ENCODE assay signal across 31 cellular contexts in the genomic region with DNA sequence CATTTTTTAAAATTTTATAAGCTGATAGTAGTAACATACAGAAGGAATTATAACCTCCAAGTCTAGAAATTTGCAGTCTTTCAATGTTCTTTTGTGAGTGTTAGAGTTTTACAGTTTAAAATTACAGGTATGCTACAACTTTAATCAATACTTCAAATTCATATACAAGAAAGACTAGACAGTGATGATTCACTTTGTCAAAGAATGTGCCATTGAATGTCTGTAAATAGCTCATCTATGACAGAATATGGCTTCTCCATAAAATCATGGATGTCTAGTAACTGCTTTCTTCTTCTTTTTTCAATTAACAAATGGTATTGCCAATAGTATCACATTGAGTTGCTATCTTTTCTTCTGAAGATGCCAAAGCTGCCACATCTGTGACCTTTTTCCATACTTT.
"Had no signal": no experiment of that assay in that cellular context is flagged by ENCODE, and none has a peak within 500 bp of the region (broad histone marks: within the 10 kb centered on the region; RNA-seq: fewer than 3 reads in every experiment).

No MANE protein-coding gene starts in this region.

- H3K27me3 Mint-ChIP-seq: activated CD4-positive, alpha-beta memory T cell treated with anti-CD3 and anti-CD28 coated beads for 36 hours; activated CD4-positive, alpha-beta T cell treated with anti-CD3 and anti-CD28 coated beads for 36 hours; activated T-cell treated with anti-CD3 and anti-CD28 coated beads, Interleukin-2, amount 50 U/mL, for 24 hours; effector memory CD8-positive, alpha-beta T cell had no signal

- ATAC-seq: activated CD4-positive, alpha-beta T cell treated with anti-CD3 and anti-CD28 coated beads for 36 hours; activated CD8-positive, alpha-beta memory T cell treated with anti-CD3 and anti-CD28 coated beads, Interleukin-2, amount 10 ng/mL, durations not matched to agents 7 days and 5 days; activated CD8-positive, alpha-beta T cell treated with anti-CD3 and anti-CD28 coated beads, Interleukin-2, amount 10 ng/mL, durations not matched to agents 7 days and 5 days; activated naive CD4-positive, alpha-beta T cell treated with anti-CD3 and anti-CD28 coated beads, Interleukin-2, amount 50 U/mL, for 72 hours; activated T-cell treated with anti-CD3 and anti-CD28 coated beads, Interleukin-2, amount 50 U/mL, for 72 hours; effector memory CD8-positive, alpha-beta T cell; gastroesophageal sphincter; T-helper 17 cell had no signal

- H3K9me3 Mint-ChIP-seq: activated CD4-positive, alpha-beta memory T cell treated with anti-CD3 and anti-CD28 coated beads for 36 hours; activated naive CD4-positive, alpha-beta T cell treated with anti-CD3 and anti-CD28 coated beads, Interleukin-2, amount 10 ng/mL, durations not matched to agents 7 days and 5 days; activated naive CD4-positive, alpha-beta T cell treated with anti-CD3 and anti-CD28 coated beads, Interleukin-2, amount 50 U/mL, for 72 hours; activated naive CD8-positive, alpha-beta T cell treated with anti-CD3 and anti-CD28 coated beads, Interleukin-2, amount 10 ng/mL, durations not matched to agents 7 days and 5 days; activated T-cell treated with anti-CD3 and anti-CD28 coated beads, Interleukin-2, amount 50 U/mL, for 24 hours; activated T-cell treated with anti-CD3 and anti-CD28 coated beads, Interleukin-2, amount 50 U/mL, for 72 hours; central memory CD8-positive, alpha-beta T cell; effector memory CD8-positive, alpha-beta T cell; T-helper 2 cell treated with Interferon-gamma antibody and Interleukin-4, amounts not matched to agents 5 μg/mL and 100 μg/mL, for 36 hours had no signal

- DNase-seq: activated CD4-positive, alpha-beta memory T cell treated with anti-CD3 and anti-CD28 coated beads for 36 hours; activated CD4-positive, alpha-beta T cell treated with anti-CD3 and anti-CD28 coated beads for 36 hours; activated CD4-positive, alpha-beta T cell treated with anti-CD3 and anti-CD28 coated beads, Interleukin-2, amount 10 ng/mL, durations not matched to agents 24 days and 14 days; activated CD4-positive, CD25-positive, alpha-beta regulatory T cell; activated CD4-positive, CD25-positive, alpha-beta regulatory T cell treated with anti-CD3 and anti-CD28 coated beads, Interleukin-2, amount 50 U/mL, for 72 hours; activated CD8-positive, alpha-beta memory T cell treated with anti-CD3 and anti-CD28 coated beads, Interleukin-2, amount 10 ng/mL, durations not matched to agents 7 days and 5 days; activated CD8-positive, alpha-beta memory T cell treated with anti-CD3 and anti-CD28 coated beads, Interleukin-2, amount 50 U/mL, for 4 hours; activated CD8-positive, alpha-beta T cell treated with anti-CD3 and anti-CD28 coated beads, Interleukin-2, amount 10 ng/mL, durations not matched to agents 7 days and 5 days; activated gamma-delta T cell; activated naive CD4-positive, alpha-beta T cell; activated naive CD4-positive, alpha-beta T cell treated with anti-CD3 and anti-CD28 coated beads, Interleukin-2, amount 10 ng/mL, durations not matched to agents 7 days and 5 days; activated naive CD8-positive, alpha-beta T cell treated with anti-CD3 and anti-CD28 coated beads, Interleukin-2, amount 10 ng/mL, durations not matched to agents 7 days and 5 days; activated T-cell treated with anti-CD3 and anti-CD28 coated beads for 4 hours; activated T-cell treated with anti-CD3 and anti-CD28 coated beads, Interleukin-2, amount 50 U/mL, for 24 hours; activated T-cell treated with anti-CD3 and anti-CD28 coated beads, Interleukin-2, amount 50 U/mL, for 72 hours; brain microvascular endothelial cell; cortex of kidney; dermis blood vessel endothelial cell; effector CD4-positive, alpha-beta T cell; effector memory CD8-positive, alpha-beta T cell; esophagus squamous epithelium; foreskin melanocyte; T-helper 1 cell; T-helper 17 cell; T1000 had no signal

- H3K36me3 ChIP-seq: ascending aorta, brain microvascular endothelial cell, esophagus squamous epithelium, gastroesophageal sphincter had no signal

- H3K9me3 ChIP-seq: ascending aorta, esophagus squamous epithelium, gastroesophageal sphincter had no signal

- H3K4me3 Mint-ChIP-seq: activated CD4-positive, alpha-beta memory T cell treated with anti-CD3 and anti-CD28 coated beads for 36 hours; activated CD4-positive, alpha-beta T cell treated with anti-CD3 and anti-CD28 coated beads for 36 hours; activated CD4-positive, alpha-beta T cell treated with anti-CD3 and anti-CD28 coated beads, Interleukin-2, amount 10 ng/mL, durations not matched to agents 24 days and 14 days; activated CD8-positive, alpha-beta memory T cell treated with anti-CD3 and anti-CD28 coated beads, Interleukin-2, amount 10 ng/mL, durations not matched to agents 7 days and 5 days; activated CD8-positive, alpha-beta T cell treated with anti-CD3 and anti-CD28 coated beads, Interleukin-2, amount 10 ng/mL, durations not matched to agents 7 days and 5 days; activated naive CD4-positive, alpha-beta T cell treated with anti-CD3 and anti-CD28 coated beads, Interleukin-2, amount 10 ng/mL, durations not matched to agents 7 days and 5 days; activated naive CD8-positive, alpha-beta T cell treated with anti-CD3 and anti-CD28 coated beads, Interleukin-2, amount 10 ng/mL, durations not matched to agents 7 days and 5 days; activated T-cell treated with anti-CD3 and anti-CD28 coated beads, Interleukin-2, amount 50 U/mL, for 24 hours; activated T-cell treated with anti-CD3 and anti-CD28 coated beads, Interleukin-2, amount 50 U/mL, for 72 hours; central memory CD8-positive, alpha-beta T cell; effector memory CD8-positive, alpha-beta T cell; T-helper 17 cell; T-helper 2 cell treated with Interferon-gamma antibody and Interleukin-4, amounts not matched to agents 5 μg/mL and 100 μg/mL, for 36 hours had no signal

- H3K4me3 ChIP-seq: ascending aorta, esophagus squamous epithelium, gastroesophageal sphincter had no signal

- H3K27me3 ChIP-seq: ascending aorta, brain microvascular endothelial cell, esophagus squamous epithelium, gastroesophageal sphincter had no signal

- H3K36me3 Mint-ChIP-seq: activated naive CD8-positive, alpha-beta T cell treated with anti-CD3 and anti-CD28 coated beads, Interleukin-2, amount 10 ng/mL, durations not matched to agents 7 days and 5 days had no signal

- H3K27ac Mint-ChIP-seq: activated CD4-positive, alpha-beta memory T cell treated with anti-CD3 and anti-CD28 coated beads for 36 hours; activated CD4-positive, alpha-beta T cell treated with anti-CD3 and anti-CD28 coated beads for 36 hours; activated CD4-positive, alpha-beta T cell treated with anti-CD3 and anti-CD28 coated beads, Interleukin-2, amount 10 ng/mL, durations not matched to agents 24 days and 14 days; activated CD8-positive, alpha-beta memory T cell treated with anti-CD3 and anti-CD28 coated beads, Interleukin-2, amount 10 ng/mL, durations not matched to agents 7 days and 5 days; activated CD8-positive, alpha-beta T cell treated with anti-CD3 and anti-CD28 coated beads, Interleukin-2, amount 10 ng/mL, durations not matched to agents 7 days and 5 days; activated naive CD4-positive, alpha-beta T cell treated with anti-CD3 and anti-CD28 coated beads, Interleukin-2, amount 10 ng/mL, durations not matched to agents 7 days and 5 days; activated naive CD4-positive, alpha-beta T cell treated with anti-CD3 and anti-CD28 coated beads, Interleukin-2, amount 50 U/mL, for 72 hours; activated naive CD8-positive, alpha-beta T cell treated with anti-CD3 and anti-CD28 coated beads, Interleukin-2, amount 10 ng/mL, durations not matched to agents 7 days and 5 days; activated T-cell treated with anti-CD3 and anti-CD28 coated beads, Interleukin-2, amount 50 U/mL, for 24 hours; activated T-cell treated with anti-CD3 and anti-CD28 coated beads, Interleukin-2, amount 50 U/mL, for 72 hours; effector memory CD8-positive, alpha-beta T cell; T-helper 17 cell; T-helper 2 cell treated with Interferon-gamma antibody and Interleukin-4, amounts not matched to agents 5 μg/mL and 100 μg/mL, for 36 hours had no signal

- H3K27ac ChIP-seq: ascending aorta, brain microvascular endothelial cell, epithelial cell of prostate, esophagus squamous epithelium, gastroesophageal sphincter had no signal
